ENCODE assay signal across 12 cellular contexts in genomic region chr7:69780377-69780776, GRCh38.
DNase-seq lines count a peak whose midpoint lies in the region; ATAC-seq and TF ChIP-seq lines count a peak whose summit lies in the region.
"Had no signal": no experiment of that assay in that cellular context is flagged by ENCODE, and none has a peak within 500 bp of the region (broad histone marks: within the 10 kb centered on the region; RNA-seq: fewer than 3 reads in every experiment).

No MANE protein-coding gene starts in this region.

- H3K27ac Mint-ChIP-seq in neural progenitor cell: no peak overlapping the region
- H3K27ac Mint-ChIP-seq: activated T-cell treated with anti-CD3 and anti-CD28 coated beads, Interleukin-2, amount 50 U/mL, for 72 hours; IgD-negative memory B cell; type B pancreatic cell had no signal

- peaks cover 28% of the 10 kb centered on the region for H4K20me1 ChIP-seq in neural progenitor cell (ENCODE audit: low read depth)

- H3K9me3 ChIP-seq in HEK293 (ENCODE audit: control insufficient read depth, insufficient read depth, low read depth, low read length) (no peaks in the 10 kb centered on the region), neural progenitor cell (ENCODE audit: low read depth) (no peaks in the 10 kb centered on the region)

- TF ChIP-seq CTCF in HEK293 (tag by site-specific recombination; IDR thresholded peaks at IDR 0.05) (no peak), VCaP (conservative IDR thresholded peaks at IDR 0.05) (no peak), neural progenitor cell (IDR thresholded peaks at IDR 0.05) (no peak)

- no peak overlapping the region for H2AFZ ChIP-seq in neural progenitor cell (replicated peaks)

- CTCF ChIA-PET in HEK293 (lab: Yijun Ruan, JAX): interaction anchor here (0.6 to 0.7 kb wide), 3 partner anchors 19 to 128 kb away, joined by 3 read pairs; no protein-coding TSS in a partner anchor

- no peaks in the 10 kb centered on the region for H3K27me3 ChIP-seq in neural progenitor cell

- H3K4me1 ChIP-seq in HEK293 (ENCODE audit: control insufficient read depth, insufficient read depth, low read length) (peaks cover 40% of the 10 kb centered on the region), neural progenitor cell (peaks cover 16% of the 10 kb centered on the region)

- H3K4me1 Mint-ChIP-seq in neural progenitor cell: peaks cover 35% of the 10 kb centered on the region
- H3K4me1 Mint-ChIP-seq: IgD-negative memory B cell had no signal

- no peak overlapping the region for H3K9ac ChIP-seq in neural progenitor cell

- DNase-seq in NCI-H2107 treated with DMSO at 0.1 percent for 48 hours (lab: John Stamatoyannopoulos, UW; ENCODE audit: unreplicated experiment) (peak; percentile 96), neural progenitor cell (ENCODE audit: low spot score) (peak; percentile 35), ecto neural progenitor cell (ENCODE audit: low spot score) (no peak)
- DNase-seq in stimulated activated CD4-positive, alpha-beta T cell treated with anti-CD3 and anti-CD28 coated beads, Interleukin-2, amount 100 ng/mL, for 24 hours: no peak
- DNase-seq: activated T-cell treated with anti-CD3 and anti-CD28 coated beads, Interleukin-2, amount 50 U/mL, for 72 hours; OCI-M1 had no signal

- POLR2A ChIA-PET in HEK293 (lab: Yijun Ruan, JAX): interaction anchor here (0.7 to 2.3 kb wide), 4 partner anchors 71 to 312 kb away, joined by 3 to 7 read pairs (median 4); no protein-coding TSS in a partner anchor

- no peak overlapping the region for H3K4me3 Mint-ChIP-seq in neural progenitor cell
- H3K4me3 Mint-ChIP-seq: activated T-cell treated with anti-CD3 and anti-CD28 coated beads, Interleukin-2, amount 50 U/mL, for 72 hours; IgD-negative memory B cell; type B pancreatic cell had no signal

- no peak overlapping the region for H3K4me2 ChIP-seq in neural progenitor cell

- peaks cover 2% of the 10 kb centered on the region for H3K9me3 Mint-ChIP-seq in neural progenitor cell
- H3K9me3 Mint-ChIP-seq: activated T-cell treated with anti-CD3 and anti-CD28 coated beads, Interleukin-2, amount 50 U/mL, for 72 hours; IgD-negative memory B cell; type B pancreatic cell had no signal

- H3K79me2 ChIP-seq in neural progenitor cell (ENCODE audit: low read depth): no peaks in the 10 kb centered on the region

- H3F3A ChIP-seq in neural progenitor cell (ENCODE audit: low read depth): no peaks in the 10 kb centered on the region

- no peaks in the 10 kb centered on the region for H3K36me3 Mint-ChIP-seq in neural progenitor cell
- H3K36me3 Mint-ChIP-seq: IgD-negative memory B cell had no signal

- H3K36me3 ChIP-seq in HEK293 (ENCODE audit: control insufficient read depth in 2 of 2, insufficient read depth in 1 of 2, low read length in 2 of 2) (no peaks in the 10 kb centered on the region), neural progenitor cell (no peaks in the 10 kb centered on the region)

- peak overlapping the region; percentile 80; the same call in 1 of the 2 replicates for H3K27ac ChIP-seq in HEK293 (ENCODE audit: extremely low read depth, low read depth, low read length)
- peak overlapping the region; percentile 44 for H3K27ac ChIP-seq in VCaP
- no peak overlapping the region for H3K27ac ChIP-seq in neural progenitor cell

- H3K27me3 Mint-ChIP-seq in neural progenitor cell (ENCODE audit: insufficient read depth, low read depth): no peaks in the 10 kb centered on the region
- H3K27me3 Mint-ChIP-seq: IgD-negative memory B cell, type B pancreatic cell had no signal

- no peak overlapping the region for H3K4me3 ChIP-seq in HEK293 (ENCODE audit: low read depth, low read length)
- H3K4me3 ChIP-seq in neural progenitor cell: no peak overlapping the region

- ATAC-seq in GM19397 (IDR thresholded peaks at IDR 0.05; ENCODE audit: unreplicated experiment): no peak
- ATAC-seq in GM18873 (IDR thresholded peaks at IDR 0.05; ENCODE audit: low FRiP score, unreplicated experiment): no peak
- ATAC-seq: activated T-cell treated with anti-CD3 and anti-CD28 coated beads, Interleukin-2, amount 50 U/mL, for 72 hours had no signal

TF ChIP-seq in HEK293, 187 proteins besides CTCF, POLR2A, EP300 and RAD21 (continues in another document):
- TF ChIP-seq KLF8 (tag by site-specific recombination; IDR thresholded peaks at IDR 0.05): peak; percentile 90
- peak; percentile 40; the same call in 1 of the 2 replicates for TF ChIP-seq ZSCAN30 (tag by site-specific recombination; IDR thresholded peaks at IDR 0.05)
- peak; percentile 65; the same call in 1 of the 2 replicates for TF ChIP-seq HOXD13 (CRISPR knock-in tag; IDR thresholded peaks at IDR 0.05; ENCODE audit: borderline replicate concordance)
- peak; percentile 91 for TF ChIP-seq ZEB2 (tag by site-specific recombination; IDR thresholded peaks at IDR 0.05)
- no peak for TF ChIP-seq ZNF184 (tag by site-specific recombination; IDR thresholded peaks at IDR 0.05)
- TF ChIP-seq ZNF76 (tag by site-specific recombination; IDR thresholded peaks at IDR 0.05; ENCODE audit: borderline replicate concordance, low read depth): peak; percentile 59
- TF ChIP-seq ZNF366 (tag by site-specific recombination; conservative IDR thresholded peaks at IDR 0.05): peak; percentile 88
- TF ChIP-seq ZBTB8A (tag by site-specific recombination; IDR thresholded peaks at IDR 0.05): 0 out of 2 replicates have a peak, but pooled peaks have one; percentile 20
- 0 out of 2 replicates have a peak, but pooled peaks have one; percentile 36 for TF ChIP-seq ATF2 (tag by site-specific recombination; IDR thresholded peaks at IDR 0.05; ENCODE audit: low read depth)
- TF ChIP-seq ZNF600 (tag by site-specific recombination; IDR thresholded peaks at IDR 0.05): 0 out of 2 replicates have a peak, but pooled peaks have one; percentile 27
- peak; percentile 70; the same call in 1 of the 2 replicates for TF ChIP-seq ZSCAN23 (tag by site-specific recombination; IDR thresholded peaks at IDR 0.05)
- no peak for TF ChIP-seq BCL11B (tag by site-specific recombination; IDR thresholded peaks at IDR 0.05; ENCODE audit: low read depth)
- TF ChIP-seq KLF1 (tag by site-specific recombination; IDR thresholded peaks at IDR 0.05): peak; percentile 88
- TF ChIP-seq SP7 (tag by site-specific recombination; IDR thresholded peaks at IDR 0.05): peak; percentile 96
- peak; percentile 98 for TF ChIP-seq FEZF1 (tag by site-specific recombination; IDR thresholded peaks at IDR 0.05)
- no peak for TF ChIP-seq ZNF670 (tag by site-specific recombination; IDR thresholded peaks at IDR 0.05; ENCODE audit: low read depth)
- no peak; the same call in 1 of the 2 replicates for TF ChIP-seq GLI2 (tag by site-specific recombination; IDR thresholded peaks at IDR 0.05; ENCODE audit: borderline replicate concordance, low read depth)
- TF ChIP-seq IKZF3 (tag by site-specific recombination; IDR thresholded peaks at IDR 0.05): peak; percentile 72; the same call in 1 of the 2 replicates
- no peak for TF ChIP-seq ZNF623 (tag by site-specific recombination; IDR thresholded peaks at IDR 0.05)
- no peak for TF ChIP-seq ZNF501 (tag by site-specific recombination; IDR thresholded peaks at IDR 0.05)
- no peak for TF ChIP-seq ZNF692 (tag by site-specific recombination; IDR thresholded peaks at IDR 0.05)
- TF ChIP-seq SCRT1 (tag by site-specific recombination; IDR thresholded peaks at IDR 0.05; ENCODE audit: borderline replicate concordance): peak; percentile 93
- TF ChIP-seq ZBTB17 (tag by site-specific recombination; IDR thresholded peaks at IDR 0.05): peak; percentile 75
- TF ChIP-seq SCRT2 (tag by site-specific recombination; IDR thresholded peaks at IDR 0.05): peak; percentile 95
- TF ChIP-seq ZNF629 (tag by site-specific recombination; IDR thresholded peaks at IDR 0.05): peak; percentile 88
- TF ChIP-seq ZBTB20 (tag by site-specific recombination; IDR thresholded peaks at IDR 0.05): no peak
- TF ChIP-seq ZNF24 (tag by site-specific recombination; IDR thresholded peaks at IDR 0.05): peak; percentile 79
- no peak for TF ChIP-seq ZNF791 (tag by site-specific recombination; IDR thresholded peaks at IDR 0.05)

Comparison
In these comparisons a context has a peak if more than half of its experiments do, and no peak if none do; other contexts are left out.
1. DNase-seq: peak in NCI-H2107 treated with DMSO at 0.1 percent for 48 hours (single experiment) and neural progenitor cell (single experiment); none in stimulated activated CD4-positive, alpha-beta T cell treated with anti-CD3 and anti-CD28 coated beads, Interleukin-2, amount 100 ng/mL, for 24 hours (0 of 2) and ecto neural progenitor cell (single experiment).